9 cellular contexts compared by ENCODE assay signal in the genomic region with DNA sequence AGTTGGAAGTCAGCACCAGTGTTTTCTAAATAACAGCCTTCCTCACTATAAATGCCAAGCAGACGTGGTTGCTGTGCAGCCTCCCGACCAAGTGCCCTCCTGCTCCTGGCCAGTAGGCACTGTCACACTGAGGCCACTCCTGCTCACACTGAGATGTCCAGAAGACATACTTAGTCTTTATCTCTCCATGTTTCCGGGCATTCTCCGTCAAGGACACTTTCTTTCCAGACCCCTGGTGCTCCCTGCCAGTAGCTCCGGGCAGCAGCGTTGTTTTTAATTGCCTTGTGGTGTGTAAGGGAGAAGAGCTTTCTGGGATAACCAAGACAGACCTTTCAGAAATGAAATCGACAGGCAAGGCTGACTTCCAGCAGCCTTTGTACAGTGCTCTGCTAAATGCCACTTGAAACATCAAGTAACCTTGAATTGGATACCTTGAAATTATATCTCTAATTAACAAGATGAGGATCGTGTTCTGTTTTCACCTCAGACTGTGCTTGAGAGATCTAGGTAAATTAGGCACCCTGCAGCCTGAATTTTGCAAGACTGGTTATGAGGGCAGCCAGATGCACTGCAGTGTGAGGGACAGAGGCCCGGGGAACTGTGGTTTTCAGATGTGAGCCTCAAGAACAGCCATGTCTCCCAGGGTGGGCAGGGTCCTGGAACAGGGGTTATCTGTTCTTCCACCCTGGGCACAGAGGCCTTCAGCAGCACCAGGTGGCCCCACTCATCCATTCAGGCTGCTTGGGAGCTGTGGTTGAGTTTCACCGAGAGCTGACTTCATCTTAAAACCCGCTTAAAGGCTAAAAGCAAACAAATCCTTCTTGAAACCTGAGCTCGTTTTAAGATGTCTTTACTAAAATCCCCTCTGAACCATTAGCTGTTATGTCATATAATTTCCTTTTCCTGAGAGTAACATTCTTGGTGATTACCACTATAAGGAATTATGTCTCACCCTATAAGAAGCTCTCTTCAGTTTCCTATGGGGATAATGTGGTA. TPM values are rescaled to one million over a fixed set of nuclear protein-coding genes. Genes with fewer than 3 reads are reported as not detected.
DNase-seq lines count a peak whose midpoint lies in the region; ATAC-seq and TF ChIP-seq lines count a peak whose summit lies in the region.
"Had no signal": no experiment of that assay in that cellular context is flagged by ENCODE, and none has a peak within 500 bp of the region (broad histone marks: within the 10 kb centered on the region; RNA-seq: fewer than 3 reads in every experiment).

No MANE protein-coding gene starts in this region.

- ATAC-seq in HG03159 (IDR thresholded peaks at IDR 0.05; ENCODE audit: unreplicated experiment), result no peak

- no peaks in the 10 kb centered on the region for H3K9me3 Mint-ChIP-seq in type B pancreatic cell
- H3K9me3 Mint-ChIP-seq: T-helper 1 cell treated with Interleukin-12 subunit alpha and Interleukin-12 subunit beta and Interleukin-4 antibody, amounts not matched to agents 30 μg/mL and 1 μg/mL, for 36 hours had no signal

- DNase-seq in NCI-H2171 treated with DMSO at 0.1 percent for 48 hours (lab: John Stamatoyannopoulos, UW) (peak; percentile 75), NCI-H2171 (lab: John Stamatoyannopoulos, UW) (no peak), amniotic epithelial cell (ENCODE audit: low read depth) (peak; percentile 50), kidney tubule cell (ENCODE audit: low spot score) (peak; percentile 39), type B pancreatic cell (ENCODE audit: extremely low spot score, unreplicated experiment) (no peak), KG1 (lab: John Stamatoyannopoulos, UW) (no peak), iPS-NIHi7 (ENCODE audit: extremely low spot score) (no peak)

- no peak for TF ChIP-seq CTCF in type B pancreatic cell (conservative IDR thresholded peaks at IDR 0.05)

- peak overlapping the region; percentile 12 for H3K4me3 Mint-ChIP-seq in type B pancreatic cell
- H3K4me3 Mint-ChIP-seq: T-helper 1 cell treated with Interleukin-12 subunit alpha and Interleukin-12 subunit beta and Interleukin-4 antibody, amounts not matched to agents 30 μg/mL and 1 μg/mL, for 36 hours had no signal

- no peak overlapping the region for H3K27ac Mint-ChIP-seq in type B pancreatic cell
- H3K27ac Mint-ChIP-seq: T-helper 1 cell treated with Interleukin-12 subunit alpha and Interleukin-12 subunit beta and Interleukin-4 antibody, amounts not matched to agents 30 μg/mL and 1 μg/mL, for 36 hours had no signal

- no peaks in the 10 kb centered on the region for H3K27me3 Mint-ChIP-seq in type B pancreatic cell

- peaks cover 5% of the 10 kb centered on the region for H3K36me3 Mint-ChIP-seq in type B pancreatic cell

- peaks cover 29% of the 10 kb centered on the region for H3K4me1 Mint-ChIP-seq in type B pancreatic cell (ENCODE audit: unreplicated experiment)

RNA-seq across cellular contexts. Expression of a gene that starts 43.4 kb away (rescaled TPM):
- total RNA-seq in type B pancreatic cell (ENCODE audit: low replicate concordance), result 0.43 and 13.3 TPM in 2 replicates

Comparison
In these comparisons a context has a peak if more than half of its experiments do, and no peak if none do; other contexts are left out.
1. DNase-seq: peak in NCI-H2171 treated with DMSO at 0.1 percent for 48 hours (single experiment), amniotic epithelial cell (single experiment) and kidney tubule cell (single experiment); none in NCI-H2171 (single experiment), type B pancreatic cell (single experiment), KG1 (single experiment) and iPS-NIHi7 (single experiment).